12 cellular contexts compared by ENCODE assay signal in genomic region chr2:137659616-137660015, GRCh38.
DNase-seq lines count a peak whose midpoint lies in the region; ATAC-seq and TF ChIP-seq lines count a peak whose summit lies in the region.
"Had no signal": no experiment of that assay in that cellular context is flagged by ENCODE, and none has a peak within 500 bp of the region (broad histone marks: within the 10 kb centered on the region; RNA-seq: fewer than 3 reads in every experiment).

No MANE protein-coding gene starts in this region.

- H3K27ac ChIP-seq in A673 (ENCODE audit: low read depth, low read length, poor library complexity, severe bottlenecking) (no peak overlapping the region), GM23338 (ENCODE audit: low read depth) (no peak overlapping the region), foreskin keratinocyte (no peak overlapping the region)

- H3K4me3 ChIP-seq in A673 (ENCODE audit: low read depth, low read length, poor library complexity, severe bottlenecking), result no peak overlapping the region
- H3K4me3 ChIP-seq in GM23338, result no peak overlapping the region

- no TSS peak for BruUV-seq in A673 (replicated peaks; lab: Mats Ljungman, UMichigan)

- intact Hi-C loops in A673 (cut with micrococcal nuclease; ENCODE audit: unreplicated experiment), result loop anchor here (10.0 kb wide), 1 partner anchor 175 kb away; no protein-coding TSS in a partner anchor

- no peaks in the 10 kb centered on the region for H4K20me1 ChIP-seq in GM23338 (replicated peaks; ENCODE audit: insufficient read depth)

- H3K4me1 ChIP-seq in A673 (ENCODE audit: insufficient read depth, low read length, poor library complexity, severe bottlenecking) (no peaks in the 10 kb centered on the region), GM23338 (ENCODE audit: insufficient read depth) (no peaks in the 10 kb centered on the region), foreskin keratinocyte (no peaks in the 10 kb centered on the region)

- DNase-seq in A673 (ENCODE audit: low spot score), result peak; percentile 2
- DNase-seq in GM23338 (ENCODE audit: low spot score), result peak; percentile 12
- DNase-seq in NCI-H526 (lab: John Stamatoyannopoulos, UW), result peak; percentile 40 to 50
- DNase-seq in foreskin keratinocyte, result peak; percentile 31 to 71
- no peak for DNase-seq in central memory CD4-positive, alpha-beta T cell
- no peak for DNase-seq in NCI-H128 (lab: John Stamatoyannopoulos, UW; ENCODE audit: unreplicated experiment)
- no peak for DNase-seq in nephron progenitor cell
- DNase-seq: KBM-7 had no signal

- no peaks in the 10 kb centered on the region for H3F3A ChIP-seq in GM23338 (replicated peaks; ENCODE audit: low read depth)

- H3K4me1 Mint-ChIP-seq in GM23338 (no peaks in the 10 kb centered on the region), nephron progenitor cell (no peaks in the 10 kb centered on the region)
- H3K4me1 Mint-ChIP-seq: CD14-positive monocyte had no signal

- H2AFZ ChIP-seq in GM23338, result no peak overlapping the region

- TF ChIP-seq CTCF in A673 (conservative IDR thresholded peaks at IDR 0.05; ENCODE audit: low read depth, low read length) (0 out of 2 replicates have a peak, but pooled peaks have one; percentile 22), GM23338 (conservative IDR thresholded peaks at IDR 0.05; ENCODE audit: low read depth in 2 of 2) (peak; percentile 24 to 61; a peak in 3 of 4 replicates), foreskin keratinocyte (conservative IDR thresholded peaks at IDR 0.05) (peak; percentile 71), nephron progenitor cell (IDR thresholded peaks at IDR 0.05) (no peak)

- H3K9me3 Mint-ChIP-seq in GM23338 (peaks cover 2% of the 10 kb centered on the region; the same call in 1 of the 3 replicates), nephron progenitor cell (peaks cover 8% of the 10 kb centered on the region)

- POLR2A ChIA-PET in A673 (lab: Charles Lee; ENCODE audit: low non-redundant PET), result no interaction called here

- H3K4me3 Mint-ChIP-seq in GM23338 (no peak overlapping the region), nephron progenitor cell (no peak overlapping the region)
- H3K4me3 Mint-ChIP-seq: activated T-helper 1 cell treated with anti-CD3 and anti-CD28 coated beads, Interleukin-12 subunit alpha, Interleukin-12 subunit beta, Interleukin-2, Interleukin-4 antibody, amounts not matched to agents 30 ng/mL and 10 ng/mL and 1 ng/mL, durations not matched to agents 14 hours and 24 hours and 36 hours; CD14-positive monocyte; T-helper 1 cell treated with Interleukin-12 subunit alpha and Interleukin-12 subunit beta and Interleukin-4 antibody, amounts not matched to agents 30 μg/mL and 1 μg/mL, for 36 hours had no signal

- ATAC-seq in GM23338, result no peak
- ATAC-seq in foreskin keratinocyte, result peak; percentile 95
- ATAC-seq in GM21381 (IDR thresholded peaks at IDR 0.05; ENCODE audit: unreplicated experiment), result no peak

- H3K4me2 ChIP-seq in GM23338, result no peak overlapping the region

- H3K36me3 ChIP-seq in A673 (ENCODE audit: insufficient read depth, low read length, poor library complexity, severe bottlenecking), result no peaks in the 10 kb centered on the region
- no peaks in the 10 kb centered on the region for H3K36me3 ChIP-seq in GM23338 (ENCODE audit: insufficient read depth)

- H3K79me2 ChIP-seq in GM23338 (replicated peaks; ENCODE audit: insufficient read depth), result no peaks in the 10 kb centered on the region

- H3K36me3 Mint-ChIP-seq in GM23338 (ENCODE audit: low read depth) (no peaks in the 10 kb centered on the region), nephron progenitor cell (ENCODE audit: low read depth) (no peaks in the 10 kb centered on the region)
- H3K36me3 Mint-ChIP-seq: CD14-positive monocyte had no signal

- H3K9me3 ChIP-seq in A673 (ENCODE audit: low read depth, low read length, poor library complexity, severe bottlenecking), result no peaks in the 10 kb centered on the region

- CTCF ChIA-PET in A673 (lab: Charles Lee), result no interaction called here

- H3K27me3 ChIP-seq in A673 (replicated peaks; ENCODE audit: insufficient read depth, low read depth, low read length, poor library complexity), result no peaks in the 10 kb centered on the region
- no peaks in the 10 kb centered on the region for H3K27me3 ChIP-seq in GM23338 (ENCODE audit: insufficient read depth)
- H3K27me3 ChIP-seq in foreskin keratinocyte, result no peaks in the 10 kb centered on the region

- H3K27me3 Mint-ChIP-seq in GM23338 (ENCODE audit: insufficient read depth, low read depth, poor library complexity) (no peaks in the 10 kb centered on the region), nephron progenitor cell (ENCODE audit: low read depth, poor library complexity) (peaks cover 4% of the 10 kb centered on the region)

- no peaks in the 10 kb centered on the region for H3K9me2 ChIP-seq in GM23338 (ENCODE audit: insufficient read depth)

- H3K27ac Mint-ChIP-seq in GM23338 (no peak overlapping the region), nephron progenitor cell (no peak overlapping the region)
- H3K27ac Mint-ChIP-seq: activated T-helper 1 cell treated with anti-CD3 and anti-CD28 coated beads, Interleukin-12 subunit alpha, Interleukin-12 subunit beta, Interleukin-2, Interleukin-4 antibody, amounts not matched to agents 30 ng/mL and 10 ng/mL and 1 ng/mL, durations not matched to agents 14 hours and 24 hours and 36 hours; CD14-positive monocyte; T-helper 1 cell treated with Interleukin-12 subunit alpha and Interleukin-12 subunit beta and Interleukin-4 antibody, amounts not matched to agents 30 μg/mL and 1 μg/mL, for 36 hours had no signal

TF ChIP-seq in GM23338, 12 proteins besides CTCF, POLR2A, EP300 and RAD21 (continues in another document):
- TF ChIP-seq EZH2 (IDR thresholded peaks at IDR 0.05; ENCODE audit: low read depth, unreplicated experiment) (no peak), JUNB (IDR thresholded peaks at IDR 0.05; ENCODE audit: unreplicated experiment) (no peak), POLR2AphosphoS5 (IDR thresholded peaks at IDR 0.05; ENCODE audit: low read depth) (no peak), ZNF114 (CRISPR knock-in tag; IDR thresholded peaks at IDR 0.05) (no peak), ZNF331 (CRISPR knock-in tag; IDR thresholded peaks at IDR 0.05; ENCODE audit: low read depth) (no peak)
- TF ChIP-seq, protein P1, sequence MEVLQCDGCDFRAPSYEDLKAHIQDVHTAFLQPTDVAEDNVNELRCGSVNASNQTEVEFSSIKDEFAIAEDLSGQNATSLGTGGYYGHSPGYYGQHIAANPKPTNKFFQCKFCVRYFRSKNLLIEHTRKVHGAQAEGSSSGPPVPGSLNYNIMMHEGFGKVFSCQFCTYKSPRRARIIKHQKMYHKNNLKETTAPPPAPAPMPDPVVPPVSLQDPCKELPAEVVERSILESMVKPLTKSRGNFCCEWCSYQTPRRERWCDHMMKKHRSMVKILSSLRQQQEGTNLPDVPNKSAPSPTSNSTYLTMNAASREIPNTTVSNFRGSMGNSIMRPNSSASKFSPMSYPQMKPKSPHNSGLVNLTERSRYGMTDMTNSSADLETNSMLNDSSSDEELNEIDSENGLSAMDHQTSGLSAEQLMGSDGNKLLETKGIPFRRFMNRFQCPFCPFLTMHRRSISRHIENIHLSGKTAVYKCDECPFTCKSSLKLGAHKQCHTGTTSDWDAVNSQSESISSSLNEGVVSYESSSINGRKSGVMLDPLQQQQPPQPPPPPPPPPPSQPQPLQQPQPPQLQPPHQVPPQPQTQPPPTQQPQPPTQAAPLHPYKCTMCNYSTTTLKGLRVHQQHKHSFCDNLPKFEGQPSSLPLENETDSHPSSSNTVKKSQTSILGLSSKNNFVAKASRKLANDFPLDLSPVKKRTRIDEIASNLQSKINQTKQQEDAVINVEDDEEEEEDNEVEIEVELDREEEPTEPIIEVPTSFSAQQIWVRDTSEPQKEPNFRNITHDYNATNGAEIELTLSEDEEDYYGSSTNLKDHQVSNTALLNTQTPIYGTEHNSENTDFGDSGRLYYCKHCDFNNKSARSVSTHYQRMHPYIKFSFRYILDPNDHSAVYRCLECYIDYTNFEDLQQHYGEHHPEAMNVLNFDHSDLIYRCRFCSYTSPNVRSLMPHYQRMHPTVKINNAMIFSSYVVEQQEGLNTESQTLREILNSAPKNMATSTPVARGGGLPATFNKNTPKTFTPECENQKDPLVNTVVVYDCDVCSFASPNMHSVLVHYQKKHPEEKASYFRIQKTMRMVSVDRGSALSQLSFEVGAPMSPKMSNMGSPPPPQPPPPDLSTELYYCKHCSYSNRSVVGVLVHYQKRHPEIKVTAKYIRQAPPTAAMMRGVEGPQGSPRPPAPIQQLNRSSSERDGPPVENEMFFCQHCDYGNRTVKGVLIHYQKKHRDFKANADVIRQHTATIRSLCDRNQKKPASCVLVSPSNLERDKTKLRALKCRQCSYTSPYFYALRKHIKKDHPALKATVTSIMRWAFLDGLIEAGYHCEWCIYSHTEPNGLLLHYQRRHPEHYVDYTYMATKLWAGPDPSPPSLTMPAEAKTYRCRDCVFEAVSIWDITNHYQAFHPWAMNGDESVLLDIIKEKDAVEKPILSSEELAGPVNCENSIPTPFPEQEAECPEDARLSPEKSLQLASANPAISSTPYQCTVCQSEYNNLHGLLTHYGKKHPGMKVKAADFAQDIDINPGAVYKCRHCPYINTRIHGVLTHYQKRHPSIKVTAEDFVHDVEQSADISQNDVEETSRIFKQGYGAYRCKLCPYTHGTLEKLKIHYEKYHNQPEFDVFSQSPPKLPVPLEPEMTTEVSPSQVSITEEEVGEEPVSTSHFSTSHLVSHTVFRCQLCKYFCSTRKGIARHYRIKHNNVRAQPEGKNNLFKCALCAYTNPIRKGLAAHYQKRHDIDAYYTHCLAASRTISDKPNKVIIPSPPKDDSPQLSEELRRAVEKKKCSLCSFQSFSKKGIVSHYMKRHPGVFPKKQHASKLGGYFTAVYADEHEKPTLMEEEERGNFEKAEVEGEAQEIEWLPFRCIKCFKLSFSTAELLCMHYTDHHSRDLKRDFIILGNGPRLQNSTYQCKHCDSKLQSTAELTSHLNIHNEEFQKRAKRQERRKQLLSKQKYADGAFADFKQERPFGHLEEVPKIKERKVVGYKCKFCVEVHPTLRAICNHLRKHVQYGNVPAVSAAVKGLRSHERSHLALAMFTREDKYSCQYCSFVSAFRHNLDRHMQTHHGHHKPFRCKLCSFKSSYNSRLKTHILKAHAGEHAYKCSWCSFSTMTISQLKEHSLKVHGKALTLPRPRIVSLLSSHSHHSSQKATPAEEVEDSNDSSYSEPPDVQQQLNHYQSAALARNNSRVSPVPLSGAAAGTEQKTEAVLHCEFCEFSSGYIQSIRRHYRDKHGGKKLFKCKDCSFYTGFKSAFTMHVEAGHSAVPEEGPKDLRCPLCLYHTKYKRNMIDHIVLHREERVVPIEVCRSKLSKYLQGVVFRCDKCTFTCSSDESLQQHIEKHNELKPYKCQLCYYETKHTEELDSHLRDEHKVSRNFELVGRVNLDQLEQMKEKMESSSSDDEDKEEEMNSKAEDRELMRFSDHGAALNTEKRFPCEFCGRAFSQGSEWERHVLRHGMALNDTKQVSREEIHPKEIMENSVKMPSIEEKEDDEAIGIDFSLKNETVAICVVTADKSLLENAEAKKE (CRISPR knock-in tag; IDR thresholded peaks at IDR 0.05), result no peak

Comparison
In these comparisons a context has a peak if more than half of its experiments do, and no peak if none do; other contexts are left out.
1. DNase-seq: peak in A673 (single experiment), GM23338 (single experiment), NCI-H526 (2 of 2) and foreskin keratinocyte (2 of 2); none in central memory CD4-positive, alpha-beta T cell (single experiment), NCI-H128 (single experiment) and nephron progenitor cell (single experiment).